In the genomic region with DNA sequence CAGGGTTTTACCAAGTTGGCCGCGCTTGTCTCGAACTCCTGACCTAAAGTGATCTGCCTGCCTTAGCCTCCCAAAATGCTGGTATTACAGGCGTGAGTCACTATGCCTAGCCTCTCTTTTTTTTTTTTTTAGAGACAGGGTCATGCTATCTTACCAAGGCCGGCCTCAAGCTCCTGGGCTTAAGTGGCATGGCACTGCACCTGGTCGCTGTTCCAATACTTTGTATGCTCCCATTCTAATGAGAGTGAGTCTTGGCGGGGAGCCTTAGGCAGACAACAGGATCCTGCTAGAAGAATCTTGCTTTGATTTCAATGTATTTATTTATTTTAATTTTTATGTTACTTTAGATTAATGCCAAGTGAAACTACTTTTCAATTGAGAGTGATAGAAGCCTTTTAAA, we compare ENCODE assay signal across 26 cellular contexts. TPM values are rescaled to one million over a fixed set of nuclear protein-coding genes. Genes with fewer than 3 reads are reported as not detected.
"Had no signal": no experiment of that assay in that cellular context is flagged by ENCODE, and none has a peak within 500 bp of the region (broad histone marks: within the 10 kb centered on the region; RNA-seq: fewer than 3 reads in every experiment).

No MANE protein-coding gene starts in this region.

- H3K27me3 ChIP-seq: colonic mucosa, hepatocyte, neutrophil, pancreas, transverse colon, uterus had no signal

- H3K27ac Mint-ChIP-seq: activated CD8-positive, alpha-beta T cell treated with anti-CD3 and anti-CD28 coated beads, Interleukin-2, amount 10 ng/mL, durations not matched to agents 7 days and 5 days; activated naive CD4-positive, alpha-beta T cell treated with anti-CD3 and anti-CD28 coated beads, Interleukin-2, amount 50 U/mL, for 24 hours; activated T-helper 1 cell treated with anti-CD3 and anti-CD28 coated beads, Interleukin-12 subunit alpha, Interleukin-12 subunit beta, Interleukin-2, Interleukin-4 antibody, amounts not matched to agents 30 ng/mL and 10 ng/mL and 1 ng/mL, durations not matched to agents 14 hours and 24 hours and 36 hours; endodermal cell; nephron; stimulated activated naive B cell treated with anti-CD40 and anti-IgM and Interleukin-4, amounts not matched to agents 10 μg/mL and 1 μg/mL and 100 μg/mL, for 72 hours; T-cell had no signal

- H2AFZ ChIP-seq: hepatocyte had no signal

- H3K9me3 ChIP-seq: colonic mucosa, left ventricle myocardium inferior, neutrophil, pancreas, transverse colon, uterus had no signal

- H3K4me1 ChIP-seq: colonic mucosa, pancreas, uterus had no signal

- H3K9me3 Mint-ChIP-seq: activated naive CD4-positive, alpha-beta T cell treated with anti-CD3 and anti-CD28 coated beads, Interleukin-2, amount 50 U/mL, for 24 hours; activated T-helper 1 cell treated with anti-CD3 and anti-CD28 coated beads, Interleukin-12 subunit alpha, Interleukin-12 subunit beta, Interleukin-2, Interleukin-4 antibody, amounts not matched to agents 30 ng/mL and 10 ng/mL and 1 ng/mL, durations not matched to agents 14 hours and 24 hours and 36 hours; brain; endodermal cell; nephron; stimulated activated naive B cell treated with anti-CD40 and anti-IgM and Interleukin-4, amounts not matched to agents 10 μg/mL and 1 μg/mL and 100 μg/mL, for 72 hours; T-cell had no signal

- H3K36me3 ChIP-seq: colonic mucosa, neutrophil, pancreas, transverse colon, uterus had no signal

- DNase-seq: activated CD4-positive, alpha-beta T cell treated with anti-CD3 and anti-CD28 coated beads for 1 hour; activated CD4-positive, alpha-beta T cell treated with anti-CD3 and anti-CD28 coated beads, Interleukin-2, amount 50 U/mL, for 1 hour; activated CD8-positive, alpha-beta T cell treated with anti-CD3 and anti-CD28 coated beads, Interleukin-2, amount 10 ng/mL, durations not matched to agents 7 days and 5 days; activated gamma-delta T cell treated with Interleukin-2 at 50 U/mL for 16 hours; aorta; caudate nucleus; colonic mucosa; foreskin melanocyte; left ventricle myocardium inferior; pancreas; right cardiac atrium; stimulated activated CD4-positive, alpha-beta T cell treated with anti-CD3 and anti-CD28 coated beads, Interleukin-12 subunit alpha, Interleukin-12 subunit beta, amount 100 ng/mL, for 4 hours; stimulated activated CD4-positive, alpha-beta T cell treated with anti-CD3 and anti-CD28 coated beads, Interleukin-1b, Interleukin-23, amount 100 ng/mL, for 48 hours; stimulated activated naive B cell treated with anti-CD40 and anti-IgM and Interleukin-4, amounts not matched to agents 10 μg/mL and 1 μg/mL and 100 μg/mL, for 72 hours; T-cell; transverse colon; uterus had no signal

- FAIRE-seq: pancreas, TTC549 had no signal

- H3K4me3 ChIP-seq: colonic mucosa, hepatocyte, left ventricle myocardium inferior, pancreas, transverse colon, uterus had no signal

- H3K4me3 Mint-ChIP-seq: activated CD8-positive, alpha-beta T cell treated with anti-CD3 and anti-CD28 coated beads, Interleukin-2, amount 10 ng/mL, durations not matched to agents 7 days and 5 days; activated naive CD4-positive, alpha-beta T cell treated with anti-CD3 and anti-CD28 coated beads, Interleukin-2, amount 50 U/mL, for 24 hours; activated T-helper 1 cell treated with anti-CD3 and anti-CD28 coated beads, Interleukin-12 subunit alpha, Interleukin-12 subunit beta, Interleukin-2, Interleukin-4 antibody, amounts not matched to agents 30 ng/mL and 10 ng/mL and 1 ng/mL, durations not matched to agents 14 hours and 24 hours and 36 hours; brain; endodermal cell; nephron; stimulated activated naive B cell treated with anti-CD40 and anti-IgM and Interleukin-4, amounts not matched to agents 10 μg/mL and 1 μg/mL and 100 μg/mL, for 72 hours; T-cell had no signal

- H3K27me3 Mint-ChIP-seq: activated naive CD4-positive, alpha-beta T cell treated with anti-CD3 and anti-CD28 coated beads, Interleukin-2, amount 50 U/mL, for 24 hours; stimulated activated naive B cell treated with anti-CD40 and anti-IgM and Interleukin-4, amounts not matched to agents 10 μg/mL and 1 μg/mL and 100 μg/mL, for 72 hours; T-cell had no signal

- ATAC-seq: activated CD8-positive, alpha-beta T cell treated with anti-CD3 and anti-CD28 coated beads, Interleukin-2, amount 10 ng/mL, durations not matched to agents 7 days and 5 days; pancreas; right cardiac atrium; stimulated activated naive B cell treated with anti-CD40 and anti-IgM and Interleukin-4, amounts not matched to agents 10 μg/mL and 1 μg/mL and 100 μg/mL, for 72 hours; T-cell had no signal

- H3K4me2 ChIP-seq: hepatocyte had no signal

- H3K27ac ChIP-seq: colonic mucosa, left ventricle myocardium inferior, neutrophil, pancreas, transverse colon, uterus had no signal

RNA-seq across cellular contexts. Expression of a gene that starts 22.3 kb away (rescaled TPM):
- total RNA-seq: activated T-helper 1 cell treated with anti-CD3 and anti-CD28 coated beads, Interleukin-12 subunit alpha, Interleukin-12 subunit beta, Interleukin-2, Interleukin-4 antibody, amounts not matched to agents 30 ng/mL and 10 ng/mL and 1 ng/mL, durations not matched to agents 14 hours and 24 hours and 36 hours; mononuclear cell had no signal
